Comparison of ENCODE assay signal across 7 cellular contexts in genomic region chr15:67085818-67086649, GRCh38. TPM values are rescaled to one million over a fixed set of nuclear protein-coding genes. Genes with fewer than 3 reads are reported as not detected.
DNase-seq lines count a peak whose midpoint lies in the region; ATAC-seq, FAIRE-seq and TF ChIP-seq lines count a peak whose summit lies in the region.

No MANE protein-coding gene starts in this region.

- no peaks in the 10 kb centered on the region for H3K9me2 ChIP-seq in GM23248 (ENCODE audit: insufficient read depth)

- no peak for TF ChIP-seq CTCF in bronchial epithelial cell (IDR thresholded peaks at IDR 0.05; ENCODE audit: insufficient read depth, low read length, severe bottlenecking)

- H3K27me3 ChIP-seq in GM23248 (replicated peaks; ENCODE audit: insufficient read depth), result no peaks in the 10 kb centered on the region
- H3K27me3 ChIP-seq in bronchial epithelial cell (ENCODE audit: control insufficient read depth, insufficient read depth, low read length), result no peaks in the 10 kb centered on the region
- no peaks in the 10 kb centered on the region for H3K27me3 ChIP-seq in trophoblast cell (ENCODE audit: insufficient read depth, low read length)

- peaks cover 97% of the 10 kb centered on the region for H3K79me2 ChIP-seq in GM23248 (ENCODE audit: insufficient read depth)
- peaks cover 2% of the 10 kb centered on the region for H3K79me2 ChIP-seq in trophoblast cell (ENCODE audit: control insufficient read depth, insufficient read depth, low read length, poor library complexity)

- peak overlapping the region; percentile 39 for H3K4me2 ChIP-seq in GM23248 (ENCODE audit: unreplicated experiment)
- H3K4me2 ChIP-seq in trophoblast cell (ENCODE audit: low read length), result no peak overlapping the region

- no peak overlapping the region for H3K4ac ChIP-seq in trophoblast cell (ENCODE audit: low read depth, low read length)

- 32 to 40% methylated on average over 3 of the region's 3 CpGs for WGBS in GM23248 (ENCODE audit: low coverage in 1 of 2, low lambda C conversion rate in 2 of 2, missing lambda C conversion rate in 2 of 2), 2 experiments
- WGBS in trophoblast cell (ENCODE audit: extremely low coverage, insufficient coverage, insufficient read length), result no CpG with 5 or more reads among the region's 3 CpGs

- H3K9me3 ChIP-seq in GM23248 (ENCODE audit: low read depth), result no peaks in the 10 kb centered on the region
- no peaks in the 10 kb centered on the region for H3K9me3 ChIP-seq in trophoblast cell (ENCODE audit: insufficient read depth, low read depth, low read length)

- H3K27ac ChIP-seq in GM23248 (peak overlapping the region; percentile 68), trophoblast cell (ENCODE audit: low read depth, low read length) (no peak overlapping the region)

- DNase-seq in GM23248 (peak; percentile 92), NCI-H226 (peak; percentile 93), bronchial epithelial cell (ENCODE audit: low read depth) (peak; percentile 47), trophoblast cell (peak; percentile 73 to 83), posterior vena cava (ENCODE audit: low spot score) (no peak)
- no peak for DNase-seq in effector CD4-positive, alpha-beta T cell

- H3K18ac ChIP-seq in trophoblast cell (ENCODE audit: low read length), result no peak overlapping the region

- in situ Hi-C loops in GM23248 (cut with MboI), result no loop called here

- H3K4me1 ChIP-seq in GM23248 (ENCODE audit: insufficient read depth) (peaks cover 70% of the 10 kb centered on the region), trophoblast cell (ENCODE audit: control insufficient read depth in 1 of 2, insufficient read depth in 2 of 2, low read length in 2 of 2) (peaks cover 45 to 61% of the 10 kb centered on the region in 2 experiments)

- H3K9ac ChIP-seq in GM23248 (peak overlapping the region; percentile 61), trophoblast cell (ENCODE audit: low read length) (no peak overlapping the region)

- H3K14ac ChIP-seq in trophoblast cell (ENCODE audit: low read length), result no peak overlapping the region

- peaks cover 59% of the 10 kb centered on the region for H3F3A ChIP-seq in GM23248 (ENCODE audit: insufficient read depth)

- no peak overlapping the region for H2BK12ac ChIP-seq in trophoblast cell (ENCODE audit: low read length)

- ATAC-seq in GM18508 (IDR thresholded peaks at IDR 0.05; ENCODE audit: insufficient read depth, unreplicated experiment), result peak; percentile 28

- H2BK5ac ChIP-seq in trophoblast cell (ENCODE audit: low read depth, low read length, poor library complexity), result no peak overlapping the region

- H4K20me1 ChIP-seq in GM23248 (ENCODE audit: insufficient read depth), result no peaks in the 10 kb centered on the region; the same call in 1 of the 2 replicates

- H3K23ac ChIP-seq in trophoblast cell (ENCODE audit: low read length), result no peak overlapping the region

- H4K12ac ChIP-seq in trophoblast cell (ENCODE audit: low read depth, low read length), result no peak overlapping the region

- H3K36me3 ChIP-seq in GM23248 (ENCODE audit: low read depth) (no peaks in the 10 kb centered on the region), bronchial epithelial cell (ENCODE audit: control insufficient read depth, insufficient read depth, low read length) (peaks cover 6% of the 10 kb centered on the region), trophoblast cell (ENCODE audit: control insufficient read depth in 1 of 2, insufficient read depth in 2 of 2, low read length in 2 of 2) (peaks cover 3% of the 10 kb centered on the region in 2 experiments)

- intact Hi-C loops in posterior vena cava (cut with DNase I), result no loop called here

- no peak overlapping the region for H2AK5ac ChIP-seq in trophoblast cell (ENCODE audit: low read length)

- FAIRE-seq in bronchial epithelial cell (lab: Jason Lieb, UNC), result no peak

- H4K91ac ChIP-seq in trophoblast cell (ENCODE audit: low read depth, low read length), result no peak overlapping the region

- H3K4me3 ChIP-seq in GM23248 (no peak overlapping the region), bronchial epithelial cell (ENCODE audit: low read depth, low read length) (no peak overlapping the region), trophoblast cell (ENCODE audit: low read depth, low read length) (no peak overlapping the region)

- H3K79me1 ChIP-seq in trophoblast cell (ENCODE audit: low read length), result peaks cover 2% of the 10 kb centered on the region

- H2AFZ ChIP-seq in GM23248 (no peak overlapping the region), trophoblast cell (ENCODE audit: insufficient read depth, low read length, poor library complexity) (no peak overlapping the region)

- no peak overlapping the region for H2BK120ac ChIP-seq in trophoblast cell (ENCODE audit: insufficient read depth, low read length, poor library complexity)

- no peak overlapping the region for H4K8ac ChIP-seq in trophoblast cell (ENCODE audit: low read depth, low read length)

RNA-seq across cellular contexts. Expression of gene SMAD3, which starts 20.6 kb away (rescaled TPM):
- 34.0 and 50.1 TPM in 2 replicates for total RNA-seq in GM23248 (2014; rRNA removed; shearing (Covaris generic))
- 30.8 and 30.9 TPM in 2 replicates for polyA plus RNA-seq in GM23248 (2016; fragmentation: Nextera tagmentation; extraction: Ambion mirVana)
- total RNA-seq in bronchial epithelial cell (9.5 and 14.1 TPM in 2 replicates), posterior vena cava (10 to 100 TPM; 56.3 to 62.7 TPM)
- polyA plus RNA-seq in trophoblast cell (2013), result 49.5 and 54.4 TPM in 2 replicates

Comparison
In these comparisons a context has a peak if more than half of its experiments do, and no peak if none do; other contexts are left out.
1. DNase-seq: peak in GM23248 (single experiment), NCI-H226 (single experiment), bronchial epithelial cell (single experiment) and trophoblast cell (2 of 2); none in posterior vena cava (single experiment) and effector CD4-positive, alpha-beta T cell (single experiment).